Comparison of ENCODE assay signal across 1 cellular context in genomic region chr20:20740595-20740994, GRCh38.
TF ChIP-seq lines count a peak whose summit lies in the region.

No MANE protein-coding gene starts in this region.

TF ChIP-seq in IMR-90, 13 proteins besides CTCF, POLR2A, EP300 and RAD21:
- TF ChIP-seq RFX5 (IDR thresholded peaks at IDR 0.05; ENCODE audit: low read depth, low read length) (no peak), RCOR1 (IDR thresholded peaks at IDR 0.05; ENCODE audit: insufficient replicate concordance, low read length) (no peak), CEBPB (IDR thresholded peaks at IDR 0.05; ENCODE audit: low read depth, low read length) (no peak)
